Comparison of ENCODE assay signal across 23 cellular contexts in genomic region chr19:48296963-48297734, GRCh38. TPM values are rescaled to one million over a fixed set of nuclear protein-coding genes. Genes with fewer than 3 reads are reported as not detected.
"Had no signal": no experiment of that assay in that cellular context is flagged by ENCODE, and none has a peak within 500 bp of the region (broad histone marks: within the 10 kb centered on the region; RNA-seq: fewer than 3 reads in every experiment).

No MANE protein-coding gene starts in this region.

- H3K4me3 ChIP-seq: colonic mucosa, gastroesophageal sphincter, heart right ventricle, spleen, tibial artery, uterus had no signal

- DNase-seq: activated CD4-positive, alpha-beta T cell treated with anti-CD3 and anti-CD28 coated beads, Interleukin-2, amount 50 U/mL, for 1 hour; activated CD4-positive, CD25-positive, alpha-beta regulatory T cell treated with anti-CD3 and anti-CD28 coated beads, Interleukin-2, amount 50 U/mL, for 72 hours; activated CD8-positive, alpha-beta memory T cell treated with anti-CD3 and anti-CD28 coated beads, Interleukin-2, amount 50 U/mL, for 4 hours; activated naive CD4-positive, alpha-beta T cell treated with anti-CD3 and anti-CD28 coated beads for 36 hours; activated naive CD8-positive, alpha-beta T cell treated with anti-CD3 and anti-CD28 coated beads, Interleukin-2, amount 50 U/mL, for 24 hours; activated T-cell treated with anti-CD3 and anti-CD28 coated beads, Interleukin-2, amount 50 U/mL, for 4 hours; anterior cingulate cortex; brain microvascular endothelial cell; colonic mucosa; erythroblast; heart right ventricle; occipital lobe; retina; spleen; stimulated activated naive CD4-positive, alpha-beta T cell; substantia nigra; tibial artery; uterus had no signal

- H3K36me3 ChIP-seq: brain microvascular endothelial cell, colonic mucosa, gastroesophageal sphincter, heart right ventricle, spleen, tibial artery, uterus had no signal

- H3K27me3 ChIP-seq: brain microvascular endothelial cell, colonic mucosa, uterus had no signal

- H3K27ac Mint-ChIP-seq: activated naive CD4-positive, alpha-beta T cell treated with anti-CD3 and anti-CD28 coated beads for 36 hours; activated naive CD8-positive, alpha-beta T cell treated with anti-CD3 and anti-CD28 coated beads, Interleukin-2, amount 50 U/mL, for 24 hours; nephron had no signal

- FAIRE-seq: endometrium had no signal

- H3K27ac ChIP-seq: brain microvascular endothelial cell, colonic mucosa, gastroesophageal sphincter, heart right ventricle, spleen, tibial artery, uterus had no signal

- H3K4me1 ChIP-seq: colonic mucosa, gastroesophageal sphincter, heart right ventricle, spleen, tibial artery, uterus had no signal

- H3K4me1 Mint-ChIP-seq: activated naive CD8-positive, alpha-beta T cell treated with anti-CD3 and anti-CD28 coated beads, Interleukin-2, amount 50 U/mL, for 24 hours; central memory CD8-positive, alpha-beta T cell; nephron had no signal

- H3K4me3 Mint-ChIP-seq: activated naive CD4-positive, alpha-beta T cell treated with anti-CD3 and anti-CD28 coated beads for 36 hours; activated naive CD8-positive, alpha-beta T cell treated with anti-CD3 and anti-CD28 coated beads, Interleukin-2, amount 50 U/mL, for 24 hours; activated T-cell treated with anti-CD3 and anti-CD28 coated beads, Interleukin-2, amount 50 U/mL, for 4 hours; central memory CD8-positive, alpha-beta T cell; nephron; T-helper 1 cell treated with Interleukin-12 subunit alpha and Interleukin-12 subunit beta and Interleukin-4 antibody, amounts not matched to agents 30 μg/mL and 1 μg/mL, for 36 hours had no signal

- H3K9me3 Mint-ChIP-seq: activated naive CD4-positive, alpha-beta T cell treated with anti-CD3 and anti-CD28 coated beads for 36 hours; activated naive CD8-positive, alpha-beta T cell treated with anti-CD3 and anti-CD28 coated beads, Interleukin-2, amount 50 U/mL, for 24 hours; activated T-cell treated with anti-CD3 and anti-CD28 coated beads, Interleukin-2, amount 50 U/mL, for 4 hours; central memory CD8-positive, alpha-beta T cell; nephron; T-helper 1 cell treated with Interleukin-12 subunit alpha and Interleukin-12 subunit beta and Interleukin-4 antibody, amounts not matched to agents 30 μg/mL and 1 μg/mL, for 36 hours had no signal

- ATAC-seq: activated naive CD8-positive, alpha-beta T cell treated with anti-CD3 and anti-CD28 coated beads, Interleukin-2, amount 50 U/mL, for 24 hours; activated T-cell treated with anti-CD3 and anti-CD28 coated beads, Interleukin-2, amount 50 U/mL, for 4 hours; gastroesophageal sphincter had no signal

- H3K9me3 ChIP-seq: colonic mucosa, gastroesophageal sphincter, heart right ventricle, spleen, tibial artery, uterus had no signal

RNA-seq across cellular contexts. Expression of gene ZNF114, which starts 27.3 kb away (rescaled TPM):
- total RNA-seq: activated naive CD4-positive, alpha-beta T cell treated with anti-CD3 and anti-CD28 coated beads for 36 hours had no signal
